35 cellular contexts compared by ENCODE assay signal in the genomic region with DNA sequence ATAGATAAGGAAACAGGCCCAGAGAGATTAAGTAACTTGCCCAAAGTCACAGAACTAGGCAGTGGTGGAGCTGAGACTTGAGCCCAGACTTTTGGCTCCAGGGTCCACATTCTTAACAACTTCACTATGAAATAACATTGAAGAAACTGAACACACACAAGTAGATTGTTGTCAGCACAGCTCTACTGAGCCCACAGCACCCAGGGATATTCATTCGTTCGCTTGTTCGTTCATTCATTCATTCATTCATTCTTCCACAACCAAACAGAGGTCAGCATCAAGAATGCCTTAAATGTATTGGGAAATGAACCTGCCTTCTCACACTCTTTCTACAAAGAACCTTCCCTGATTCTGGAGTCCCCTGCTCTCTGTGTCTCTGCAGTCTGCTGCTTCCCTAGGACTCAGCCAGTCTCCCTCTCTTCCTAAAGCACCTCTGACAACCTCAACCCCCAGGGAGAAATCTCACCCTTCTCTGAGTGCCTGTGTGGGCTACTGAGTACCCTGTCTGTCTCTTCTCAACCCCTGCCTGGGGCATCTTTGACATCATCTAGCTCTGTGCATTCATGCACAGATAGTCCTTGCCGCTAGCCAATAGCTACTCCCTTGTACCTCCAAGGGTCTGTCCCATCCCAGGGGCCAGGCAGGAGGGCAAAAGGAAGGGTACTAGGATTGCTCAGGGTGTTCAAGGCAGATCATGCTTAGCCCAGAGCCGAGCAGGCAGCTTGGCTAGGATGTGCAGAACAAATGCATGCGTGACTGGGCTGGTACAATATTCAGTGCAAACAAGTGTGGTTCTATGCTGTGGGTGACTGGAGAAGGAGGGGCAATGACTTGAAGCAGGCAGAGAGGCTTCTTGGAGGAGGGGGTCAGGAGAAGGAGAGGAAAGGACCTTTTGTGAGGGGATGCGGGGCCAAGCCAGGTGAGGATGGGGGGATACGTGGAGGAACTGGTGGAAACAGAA. TPM values are rescaled to one million over a fixed set of nuclear protein-coding genes. Genes with fewer than 3 reads are reported as not detected.
DNase-seq lines count a peak whose midpoint lies in the region; ATAC-seq and TF ChIP-seq lines count a peak whose summit lies in the region.
"Had no signal": no experiment of that assay in that cellular context is flagged by ENCODE, and none has a peak within 500 bp of the region (broad histone marks: within the 10 kb centered on the region; RNA-seq: fewer than 3 reads in every experiment).

No MANE protein-coding gene starts in this region.

- H2BK12ac ChIP-seq in neuronal stem cell (ENCODE audit: low read length), result no peak overlapping the region

- H3K27ac Mint-ChIP-seq in glutamatergic neuron (ENCODE audit: unreplicated experiment), result peak overlapping the region; percentile 96
- H3K27ac Mint-ChIP-seq: activated naive CD8-positive, alpha-beta T cell had no signal

- peaks cover 16% of the 10 kb centered on the region for H3K4me1 ChIP-seq in BE2C
- H3K4me1 ChIP-seq in neuronal stem cell (ENCODE audit: control insufficient read depth in 2 of 2, insufficient read depth in 1 of 2, low read depth in 1 of 2, low read length in 2 of 2), result peaks cover 34 to 38% of the 10 kb centered on the region in 2 donors
- H3K4me1 ChIP-seq in effector memory CD4-positive, alpha-beta T cell (ENCODE audit: control insufficient read depth, insufficient read depth, low read length, poor library complexity, severe bottlenecking), result peaks cover 11% of the 10 kb centered on the region
- H3K4me1 ChIP-seq in upper lobe of right lung, result peaks cover 4% of the 10 kb centered on the region

- H4K91ac ChIP-seq in neuronal stem cell (ENCODE audit: low read depth, low read length, poor library complexity), result no peak overlapping the region

- H2AFZ ChIP-seq in neuronal stem cell (ENCODE audit: low read length), result no peak overlapping the region

- H3K23ac ChIP-seq in neuronal stem cell (ENCODE audit: low read depth, low read length, poor library complexity), result peak overlapping the region; percentile 69

- peaks cover 25% of the 10 kb centered on the region for H3K4me1 Mint-ChIP-seq in glutamatergic neuron (ENCODE audit: low read depth, unreplicated experiment)

- ATAC-seq in upper lobe of right lung, result no peak
- no peak for ATAC-seq in HG02884 (IDR thresholded peaks at IDR 0.05; ENCODE audit: unreplicated experiment)
- ATAC-seq in esophagus mucosa, result no peak
- ATAC-seq: HCT116, mucosa of descending colon, Panc1, sciatic nerve had no signal

- peak overlapping the region; percentile 86 for H3K4me3 Mint-ChIP-seq in glutamatergic neuron (ENCODE audit: unreplicated experiment)
- H3K4me3 Mint-ChIP-seq: activated naive CD8-positive, alpha-beta T cell had no signal

- H2BK15ac ChIP-seq in neuronal stem cell (ENCODE audit: low read length), result no peak overlapping the region

- intact Hi-C loops in upper lobe of right lung (cut with DNase I), result no loop called here

- H3K4ac ChIP-seq in neuronal stem cell (ENCODE audit: low read length), result no peak overlapping the region

- H3K9me3 ChIP-seq in BE2C (no peaks in the 10 kb centered on the region; the same call in 1 of the 2 replicates), SK-N-MC (ENCODE audit: low read depth, low read length) (no peaks in the 10 kb centered on the region), neuronal stem cell (replicated peaks in 1 of 2; ENCODE audit: control insufficient read depth in 2 of 2, insufficient read depth in 1 of 2, low read depth in 1 of 2, low read length in 2 of 2) (peaks cover 0 to 3% of the 10 kb centered on the region in 2 donors), upper lobe of right lung (no peaks in the 10 kb centered on the region)
- H3K9me3 ChIP-seq in effector memory CD4-positive, alpha-beta T cell (ENCODE audit: control insufficient read depth, low read length), result no peaks in the 10 kb centered on the region
- H3K9me3 ChIP-seq: BLaER1, esophagus squamous epithelium, mucosa of descending colon, neutrophil, prostate gland, stomach, tibial artery had no signal

- H3K27me3 Mint-ChIP-seq in glutamatergic neuron (ENCODE audit: unreplicated experiment), result peaks cover 14% of the 10 kb centered on the region

- WGBS in neuronal stem cell (ENCODE audit: extremely low coverage in 2 of 2, insufficient read length in 2 of 2, insufficient replicate concordance in 1 of 2), 2 donors, result no CpG with 5 or more reads among the region's 8 CpGs

- H3K36me3 ChIP-seq in BE2C (no peaks in the 10 kb centered on the region), SK-N-MC (ENCODE audit: insufficient read depth, low read length) (no peaks in the 10 kb centered on the region), neuronal stem cell (replicated peaks in 1 of 2; ENCODE audit: control insufficient read depth in 2 of 2, insufficient read depth in 2 of 2, low read length in 2 of 2) (no peaks in the 10 kb centered on the region), upper lobe of right lung (no peaks in the 10 kb centered on the region)
- H3K36me3 ChIP-seq in effector memory CD4-positive, alpha-beta T cell (ENCODE audit: control insufficient read depth, insufficient read depth, low read length), result no peaks in the 10 kb centered on the region
- H3K36me3 ChIP-seq: BLaER1, esophagus squamous epithelium, neutrophil, prostate gland, stomach, tibial artery had no signal

- peaks cover 10% of the 10 kb centered on the region for H3K9me3 Mint-ChIP-seq in glutamatergic neuron (ENCODE audit: unreplicated experiment)

- peak overlapping the region; percentile 99 for H3K4me2 ChIP-seq in neuronal stem cell (ENCODE audit: insufficient read depth, low read length, poor library complexity, severe bottlenecking)
- H3K4me2 ChIP-seq: BLaER1 had no signal

- H2AK5ac ChIP-seq in neuronal stem cell (ENCODE audit: low read depth, low read length), result peak overlapping the region; percentile 99

- peak overlapping the region; percentile 42 for H3K18ac ChIP-seq in neuronal stem cell (ENCODE audit: low read length)

- peak overlapping the region; percentile 25 for H3K14ac ChIP-seq in neuronal stem cell (ENCODE audit: low read length)

- no peaks in the 10 kb centered on the region for H3K36me3 Mint-ChIP-seq in glutamatergic neuron (ENCODE audit: unreplicated experiment)
- H3K36me3 Mint-ChIP-seq: activated naive CD8-positive, alpha-beta T cell had no signal

- peaks cover 21% of the 10 kb centered on the region for H3K27me3 ChIP-seq in BE2C
- H3K27me3 ChIP-seq in neuronal stem cell (ENCODE audit: control insufficient read depth in 3 of 3, insufficient read depth in 3 of 3, low read depth in 1 of 3, low read length in 3 of 3), result no peaks in the 10 kb centered on the region
- H3K27me3 ChIP-seq in effector memory CD4-positive, alpha-beta T cell (replicated peaks; ENCODE audit: control insufficient read depth, insufficient read depth, low read length, poor library complexity, severe bottlenecking), result peaks cover 32% of the 10 kb centered on the region
- peaks cover 31% of the 10 kb centered on the region for H3K27me3 ChIP-seq in upper lobe of right lung

- H2BK5ac ChIP-seq in neuronal stem cell (ENCODE audit: low read length), result no peak overlapping the region

- TF ChIP-seq CTCF in BE2C (IDR thresholded peaks at IDR 0.05; ENCODE audit: low read depth, low read length) (no peak), glutamatergic neuron (IDR thresholded peaks at IDR 0.05; ENCODE audit: partially characterized antibody, unreplicated experiment) (no peak), upper lobe of right lung (IDR thresholded peaks at IDR 0.05) (no peak)

- no peak overlapping the region for H2BK120ac ChIP-seq in neuronal stem cell (ENCODE audit: low read depth, low read length)

- no peak overlapping the region for H3K4me3 ChIP-seq in BE2C (ENCODE audit: low read depth, low read length)
- peak overlapping the region; percentile 90 for H3K4me3 ChIP-seq in SK-N-MC
- H3K4me3 ChIP-seq in neuronal stem cell (ENCODE audit: low read length in 2 of 2), result no peak overlapping the region
- no peak overlapping the region for H3K4me3 ChIP-seq in effector memory CD4-positive, alpha-beta T cell (ENCODE audit: insufficient read depth, low read depth, low read length, poor library complexity, severe bottlenecking)
- H3K4me3 ChIP-seq in upper lobe of right lung, result no peak overlapping the region
- H3K4me3 ChIP-seq: BLaER1, esophagus squamous epithelium, lung, mucosa of descending colon, prostate gland, stomach, tibial artery had no signal

- H3K9ac ChIP-seq in SK-N-MC (ENCODE audit: insufficient read length) (no peak overlapping the region), neuronal stem cell (ENCODE audit: low read depth, low read length, poor library complexity) (no peak overlapping the region)
- H3K9ac ChIP-seq: BLaER1 had no signal

- peak; percentile 65 for DNase-seq in BE2C
- DNase-seq in SK-N-MC (ENCODE audit: low read depth, low spot score), result no peak
- peak; percentile 15 for DNase-seq in glutamatergic neuron
- no peak for DNase-seq in neuronal stem cell (ENCODE audit: low spot score)
- no peak for DNase-seq in effector memory CD4-positive, alpha-beta T cell
- DNase-seq in upper lobe of right lung, result no peak
- DNase-seq: ACHN; activated CD4-positive, alpha-beta T cell treated with anti-CD3 and anti-CD28 coated beads for 4 hours; activated CD8-positive, alpha-beta memory T cell treated with anti-CD3 and anti-CD28 coated beads for 24 hours; activated effector memory CD4-positive, alpha-beta T cell treated with anti-CD3 and anti-CD28 coated beads, Interleukin-2, amount 50 U/mL, for 16 hours; aorta; central memory CD4-positive, alpha-beta T cell; cortex of kidney; esophagus squamous epithelium; mucosa of descending colon; NCI-H1436 treated with DMSO at 0.1 percent for 48 hours; NCI-H2107; NCI-H345; Right ventricle myocardium superior; stimulated activated CD8-positive, alpha-beta memory T cell treated with anti-CD3 and anti-CD28 coated beads, Interleukin-4, amount 100 ng/mL, for 48 hours; stomach; SW 1271; T-helper 9 cell; tibial artery had no signal

- H3K27ac ChIP-seq in SK-N-MC (peak overlapping the region; percentile 62), neuronal stem cell (replicated peaks; ENCODE audit: low read length) (peak overlapping the region; percentile 19), upper lobe of right lung (no peak overlapping the region)
- no peak overlapping the region for H3K27ac ChIP-seq in effector memory CD4-positive, alpha-beta T cell (ENCODE audit: insufficient read depth, low read length, poor library complexity, severe bottlenecking)
- H3K27ac ChIP-seq: BLaER1, esophagus squamous epithelium, neutrophil, prostate gland, stomach, tibial artery had no signal

- H3K79me1 ChIP-seq in neuronal stem cell (ENCODE audit: low read depth, low read length), result peaks cover 10% of the 10 kb centered on the region

- no peak overlapping the region for H4K8ac ChIP-seq in neuronal stem cell (ENCODE audit: low read depth, low read length)

RNA-seq across cellular contexts. Expression of gene LINGO1, which starts 3.4 kb away (rescaled TPM):
- polyA plus RNA-seq in BE2C (2012; ENCODE audit: insufficient read depth, insufficient read length, low read depth), result 44.0 TPM
- total RNA-seq in glutamatergic neuron (ENCODE audit: unreplicated experiment) (180 TPM), upper lobe of right lung (0.98 TPM), esophagus mucosa (0.32 TPM)
- polyA plus RNA-seq in neuronal stem cell (2013, experiment 1 of 2), result 61.3 TPM
- polyA plus RNA-seq in neuronal stem cell (2013, experiment 2 of 2), result 62.0 TPM
- total RNA-seq: LHCN-M2 had no signal

Comparison
In these comparisons a context has a peak if more than half of its experiments do, and no peak if none do; other contexts are left out.
1. DNase-seq: peak in BE2C (single experiment) and glutamatergic neuron (single experiment); none in SK-N-MC (single experiment), neuronal stem cell (single experiment), effector memory CD4-positive, alpha-beta T cell (0 of 3) and upper lobe of right lung (single experiment).
2. H3K27ac ChIP-seq: peak in SK-N-MC (single experiment) and neuronal stem cell (single experiment); none in effector memory CD4-positive, alpha-beta T cell (single experiment) and upper lobe of right lung (single experiment).
3. RNA of gene LINGO1, which starts 3.4 kb away (total RNA-seq): 180 TPM in glutamatergic neuron (single experiment); 0.98 TPM in upper lobe of right lung (single experiment) and 0.32 TPM in esophagus mucosa (single experiment); every median in the first group is over 10 times any median in the second.